9 cellular contexts compared by ENCODE assay signal in the genomic region with DNA sequence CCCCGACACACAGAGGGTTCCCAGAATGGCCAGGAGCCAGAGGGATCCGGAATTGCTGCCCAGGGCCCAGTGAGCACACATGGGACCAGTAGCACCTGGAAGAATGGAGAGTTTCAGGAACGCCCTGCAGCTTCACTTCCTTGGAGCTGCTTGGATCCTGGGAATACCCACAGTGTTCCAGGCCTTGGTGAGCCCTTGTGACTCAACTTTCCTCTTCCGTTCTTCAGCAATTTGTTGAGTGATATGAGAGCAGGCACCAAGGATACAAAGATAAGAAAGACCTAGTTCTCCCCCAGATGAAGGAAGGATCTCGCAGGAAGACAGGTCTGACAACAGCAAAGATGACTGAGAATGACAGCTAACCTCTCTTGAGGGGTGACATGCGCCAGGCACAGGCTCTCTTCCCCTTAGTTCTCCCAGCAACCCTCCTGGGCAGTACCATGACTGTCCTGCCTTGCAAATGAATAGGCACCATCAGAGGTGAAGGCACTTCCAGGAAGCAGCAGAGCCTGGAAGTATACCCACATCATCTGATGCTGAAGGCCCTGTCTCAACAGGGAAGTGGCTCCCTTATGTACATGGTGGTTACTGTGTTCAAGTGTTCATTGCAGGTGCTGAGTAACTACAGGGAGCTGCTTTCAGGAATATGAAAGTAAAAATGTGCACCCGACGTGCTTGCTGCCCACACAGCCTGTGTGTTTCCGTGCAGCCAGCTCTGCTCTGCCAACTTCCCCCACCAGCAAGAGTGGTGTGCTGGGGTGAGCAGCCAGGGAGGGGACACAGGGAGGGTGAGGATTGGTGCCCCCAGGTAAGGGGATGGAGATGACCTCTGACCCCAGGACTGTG.
DNase-seq lines count a peak whose midpoint lies in the region; ATAC-seq and TF ChIP-seq lines count a peak whose summit lies in the region.
"Had no signal": no experiment of that assay in that cellular context is flagged by ENCODE, and none has a peak within 500 bp of the region (broad histone marks: within the 10 kb centered on the region; RNA-seq: fewer than 3 reads in every experiment).

No MANE protein-coding gene starts in this region.

- peaks cover 37% of the 10 kb centered on the region for H3K79me2 ChIP-seq in PC-9 (ENCODE audit: low read depth)

- no peaks in the 10 kb centered on the region for H3K27me3 ChIP-seq in PC-9 (ENCODE audit: insufficient read depth, low read depth)
- H3K27me3 ChIP-seq in thoracic aorta (replicated peaks; ENCODE audit: insufficient read depth) = no peaks in the 10 kb centered on the region

- no peaks in the 10 kb centered on the region for H3K9me2 ChIP-seq in PC-9 (ENCODE audit: insufficient read depth)

- H3K4me1 ChIP-seq in PC-9 (replicated peaks; ENCODE audit: insufficient read depth) (peaks cover 79% of the 10 kb centered on the region), thoracic aorta (ENCODE audit: control insufficient read depth in 1 of 2, low read depth in 2 of 2) (peaks cover 40 to 89% of the 10 kb centered on the region in 2 donors)

- no TSS peak for BruUV-seq in PC-9 (replicated peaks; lab: Mats Ljungman, UMichigan)

- no peak overlapping the region for H2AFZ ChIP-seq in PC-9

- ATAC-seq in thoracic aorta (ENCODE audit: insufficient number of reproducible peaks, low FRiP score, low read depth) = no peak
- no peak for ATAC-seq in sciatic nerve
- no peak for ATAC-seq in esophagus mucosa

- intact Hi-C loops in PC-9 (cut with micrococcal nuclease; ENCODE audit: unreplicated experiment) (no loop called here), sciatic nerve (cut with DNase I) (no loop called here)

- no peak overlapping the region for H3K4me2 ChIP-seq in PC-9

- POLR2A ChIA-PET in PC-9 (lab: Charles Lee; ENCODE audit: unreplicated experiment) = interaction anchor here (0.6 kb wide), 1 partner anchor 12 kb away, joined by 5 read pairs; no protein-coding TSS in a partner anchor

- peaks cover 50% of the 10 kb centered on the region for H3F3A ChIP-seq in PC-9 (ENCODE audit: insufficient read depth, low read depth)

- H3K9me3 ChIP-seq in PC-9 (ENCODE audit: insufficient read depth, low read depth) = no peaks in the 10 kb centered on the region
- no peaks in the 10 kb centered on the region for H3K9me3 ChIP-seq in thoracic aorta

- H4K20me1 ChIP-seq in PC-9 (ENCODE audit: insufficient read depth) = no peaks in the 10 kb centered on the region

- TF ChIP-seq CTCF in PC-9 (conservative IDR thresholded peaks at IDR 0.05) (no peak), fibroblast of villous mesenchyme (IDR thresholded peaks at IDR 0.05; ENCODE audit: insufficient read depth, low read depth, low read length) (no peak), thoracic aorta (IDR thresholded peaks at IDR 0.05) (no peak)

- CTCF ChIA-PET in PC-9 (lab: Charles Lee) = no interaction called here

- peaks cover 17% of the 10 kb centered on the region for H3K36me3 ChIP-seq in PC-9 (ENCODE audit: low read depth)
- peaks cover 3% of the 10 kb centered on the region for H3K36me3 ChIP-seq in thoracic aorta

- no peak overlapping the region for H3K4me3 ChIP-seq in PC-9
- H3K4me3 ChIP-seq in fibroblast of villous mesenchyme (ENCODE audit: low read depth, low read length) = no peak overlapping the region
- no peak overlapping the region for H3K4me3 ChIP-seq in thoracic aorta
- H3K4me3 ChIP-seq: lung had no signal

- H3K27ac ChIP-seq in PC-9 (peak overlapping the region; percentile 9; the same call in 1 of the 2 replicates), thoracic aorta (peak overlapping the region; percentile 65 to 94)

- DNase-seq in activated T-cell treated with anti-CD3 and anti-CD28 coated beads for 24 hours (ENCODE audit: low read depth) (peak; percentile 8), PC-9 (no peak), fibroblast of villous mesenchyme (ENCODE audit: low read depth) (peak; percentile 24), thoracic aorta (ENCODE audit: low spot score) (no peak), sciatic nerve (ENCODE audit: low spot score) (no peak), COR-L47 (lab: John Stamatoyannopoulos, UW) (no peak)
- DNase-seq in activated T-cell treated with anti-CD3 and anti-CD28 coated beads, Interleukin-2, amount 50 U/mL, for 1 hour = no peak

Comparison
In these comparisons a context has a peak if more than half of its experiments do, and no peak if none do; other contexts are left out.
1. DNase-seq: peak in activated T-cell treated with anti-CD3 and anti-CD28 coated beads for 24 hours (single experiment) and fibroblast of villous mesenchyme (single experiment); none in activated T-cell treated with anti-CD3 and anti-CD28 coated beads, Interleukin-2, amount 50 U/mL, for 1 hour (single experiment), PC-9 (0 of 2), thoracic aorta (single experiment), sciatic nerve (single experiment) and COR-L47 (single experiment).